Comparison of ENCODE assay signal across 16 cellular contexts in the genomic region with DNA sequence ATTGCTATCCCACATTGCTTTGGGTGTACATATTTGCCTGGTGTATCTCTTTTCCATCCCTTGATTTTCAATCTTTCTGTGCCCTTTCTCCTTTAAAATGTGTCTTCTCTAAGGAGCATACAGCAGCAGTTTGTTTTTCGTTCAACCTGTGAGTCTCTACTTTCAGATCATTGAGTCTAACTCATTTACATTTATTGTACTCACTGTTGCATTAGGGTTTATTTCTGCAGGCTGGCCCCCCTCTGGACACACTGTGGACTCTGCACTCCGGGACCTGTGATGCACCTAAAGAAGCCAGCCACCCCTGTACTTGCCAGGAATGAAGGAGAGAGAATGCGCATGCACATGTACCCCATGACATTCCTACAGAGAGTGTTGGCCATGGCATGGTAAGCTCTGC.
A peak's percentile ranks its signal among the peaks of the same experiment; 100 is the strongest.
DNase-seq lines count a peak whose midpoint lies in the region; ATAC-seq and TF ChIP-seq lines count a peak whose summit lies in the region.
"Had no signal": no experiment of that assay in that cellular context is flagged by ENCODE, and none has a peak within 500 bp of the region (broad histone marks: within the 10 kb centered on the region; RNA-seq: fewer than 3 reads in every experiment).

No MANE protein-coding gene starts in this region.

- H4K20me1 ChIP-seq in osteoblast (ENCODE audit: insufficient read depth, low read length), result no peaks in the 10 kb centered on the region
- H4K20me1 ChIP-seq: BLaER1 treated with 17β-estradiol and CSF1 and Interleukin-3, amounts not matched to agents 10 nM and 100 nM had no signal

- H3K4me2 ChIP-seq in osteoblast (ENCODE audit: insufficient read depth, low read length), result no peak overlapping the region
- H3K4me2 ChIP-seq: BLaER1 treated with 17β-estradiol and CSF1 and Interleukin-3, amounts not matched to agents 10 nM and 100 nM had no signal

- H3K79me2 ChIP-seq in osteoblast (ENCODE audit: insufficient read depth, low read length), result no peaks in the 10 kb centered on the region

- ATAC-seq in aorta (ENCODE audit: low FRiP score) (no peak), HG02798 (IDR thresholded peaks at IDR 0.05; ENCODE audit: poor library complexity, unreplicated experiment) (no peak)
- ATAC-seq: CD8-positive, alpha-beta T cell; HepG2 had no signal

- 93 to 100% methylated on average over 3 of the region's 3 CpGs for WGBS in aorta, 2 donors

- H3K9me3 ChIP-seq in right atrium auricular region, result peaks cover 0 to 42% of the 10 kb centered on the region in 2 donors
- peaks cover 8% of the 10 kb centered on the region for H3K9me3 ChIP-seq in osteoblast (ENCODE audit: low read depth, low read length)
- peaks cover 10% of the 10 kb centered on the region for H3K9me3 ChIP-seq in aorta (ENCODE audit: control insufficient read depth, low read length)

- TF ChIP-seq CTCF in right atrium auricular region (IDR thresholded peaks at IDR 0.05), result no peak
- no peak for TF ChIP-seq CTCF in coronary artery (IDR thresholded peaks at IDR 0.05)
- no peak for TF ChIP-seq CTCF in osteoblast (IDR thresholded peaks at IDR 0.05; ENCODE audit: extremely low read depth, low read depth, low read length)

- H3K36me3 ChIP-seq in right atrium auricular region, result no peaks in the 10 kb centered on the region
- no peaks in the 10 kb centered on the region for H3K36me3 ChIP-seq in osteoblast (ENCODE audit: insufficient read depth, low read length)
- no peaks in the 10 kb centered on the region for H3K36me3 ChIP-seq in aorta (ENCODE audit: control insufficient read depth in 1 of 2, insufficient read depth in 2 of 2, low read length in 1 of 2)

- intact Hi-C loops in cardiac septum (cut with DNase I), result no loop called here
- intact Hi-C loops in aorta (cut with DNase I), result no loop called here

- H3K27ac ChIP-seq in right atrium auricular region, result peak overlapping the region; percentile 53 to 78
- H3K27ac ChIP-seq in coronary artery, result no peak overlapping the region
- H3K27ac ChIP-seq in osteoblast (ENCODE audit: low read depth, low read length), result no peak overlapping the region
- no peak overlapping the region for H3K27ac ChIP-seq in aorta (ENCODE audit: low read depth in 1 of 2, low read length in 2 of 2)
- H3K27ac ChIP-seq: BLaER1 treated with 17β-estradiol and CSF1 and Interleukin-3, amounts not matched to agents 10 nM and 100 nM; GM23248 had no signal

- H3K4me3 ChIP-seq in right atrium auricular region, result no peak overlapping the region
- peak overlapping the region; percentile 21 for H3K4me3 ChIP-seq in coronary artery
- H3K4me3 ChIP-seq in osteoblast (ENCODE audit: insufficient read depth, low read length), result no peak overlapping the region
- no peak overlapping the region for H3K4me3 ChIP-seq in aorta (ENCODE audit: low read length in 2 of 2)
- H3K4me3 ChIP-seq: BLaER1 treated with 17β-estradiol and CSF1 and Interleukin-3, amounts not matched to agents 10 nM and 100 nM; GM23248 had no signal

- no peak overlapping the region for H2AFZ ChIP-seq in osteoblast (ENCODE audit: low read length)
- H2AFZ ChIP-seq: GM23248 had no signal

- H3K27me3 ChIP-seq in right atrium auricular region (no peaks in the 10 kb centered on the region), osteoblast (ENCODE audit: insufficient read depth, low read length) (peaks cover 3% of the 10 kb centered on the region), aorta (ENCODE audit: control insufficient read depth in 1 of 2, insufficient read depth in 2 of 2, low read length in 1 of 2) (no peaks in the 10 kb centered on the region)
- H3K27me3 ChIP-seq: BLaER1 treated with 17β-estradiol and CSF1 and Interleukin-3, amounts not matched to agents 10 nM and 100 nM had no signal

- DNase-seq in right atrium auricular region (ENCODE audit: low spot score) (no peak), cardiac septum (ENCODE audit: low spot score) (no peak), coronary artery (ENCODE audit: low spot score) (no peak), osteoblast (ENCODE audit: insufficient read length, low spot score, missing footprints) (peak; percentile 32), aorta (peak; percentile 11), amygdala (lab: John Stamatoyannopoulos, UW) (no peak)
- DNase-seq: Calu3; CD8-positive, alpha-beta T cell; DND-41; EL; GM23248; HCEC 1CT; HFFc6 had no signal

- H3K4me1 ChIP-seq in right atrium auricular region (peaks cover 0 to 6% of the 10 kb centered on the region in 2 donors), osteoblast (ENCODE audit: insufficient read depth, low read length) (no peaks in the 10 kb centered on the region), aorta (ENCODE audit: control insufficient read depth in 1 of 2, insufficient read depth in 2 of 2, low read length in 2 of 2) (no peaks in the 10 kb centered on the region)

Comparison
In these comparisons a context has a peak if more than half of its experiments do, and no peak if none do; other contexts are left out.
1. DNase-seq: peak in osteoblast (single experiment) and aorta (2 of 2); none in right atrium auricular region (single experiment), cardiac septum (single experiment), coronary artery (single experiment) and amygdala (0 of 56).
2. H3K27ac ChIP-seq: peak in right atrium auricular region (2 of 2); none in coronary artery (0 of 2), osteoblast (single experiment) and aorta (0 of 2).